In genomic region chr11:11403763-11404725, GRCh38 we compare ENCODE assay signal across 13 cellular contexts. TPM values are rescaled to one million over a fixed set of nuclear protein-coding genes. Genes with fewer than 3 reads are reported as not detected.
DNase-seq lines count a peak whose midpoint lies in the region; ATAC-seq lines count a peak whose summit lies in the region.
"Had no signal": no experiment of that assay in that cellular context is flagged by ENCODE, and none has a peak within 500 bp of the region (broad histone marks: within the 10 kb centered on the region; RNA-seq: fewer than 3 reads in every experiment).

No MANE protein-coding gene starts in this region.

- no peak overlapping the region for H2BK120ac ChIP-seq in mesenchymal stem cell (ENCODE audit: low read depth, low read length)

- intact Hi-C loops in Right ventricle myocardium inferior (cut with DNase I) (loop anchor here (5.0 kb wide), 2 partner anchors 367 to 383 kb away; no protein-coding TSS in a partner anchor), cardiac septum (cut with DNase I) (no loop called here), aorta (cut with DNase I) (no loop called here)

- H3K36me3 ChIP-seq in mesenchymal stem cell (ENCODE audit: control insufficient read depth in 1 of 2, insufficient read depth in 2 of 2, low read depth in 1 of 2, low read length in 2 of 2) (no peaks in the 10 kb centered on the region), aorta (ENCODE audit: control insufficient read depth in 1 of 2, insufficient read depth in 2 of 2, low read length in 1 of 2) (no peaks in the 10 kb centered on the region)
- H3K36me3 ChIP-seq: uterus had no signal

- H2AK5ac ChIP-seq in mesenchymal stem cell (ENCODE audit: low read length, severe bottlenecking) = no peak overlapping the region

- no peak overlapping the region for H2BK12ac ChIP-seq in mesenchymal stem cell (ENCODE audit: low read length in 2 of 2)

- H2BK15ac ChIP-seq in mesenchymal stem cell (ENCODE audit: low read depth, poor library complexity, severe bottlenecking) = no peak overlapping the region

- no peak overlapping the region for H2AFZ ChIP-seq in mesenchymal stem cell (ENCODE audit: low read depth, low read length)

- H3K27ac ChIP-seq in mesenchymal stem cell (ENCODE audit: low read length, poor library complexity, severe bottlenecking) (no peak overlapping the region), aorta (ENCODE audit: low read depth in 1 of 2, low read length in 2 of 2) (no peak overlapping the region)
- H3K27ac ChIP-seq: uterus had no signal

- H3K9me3 ChIP-seq in mesenchymal stem cell (ENCODE audit: control insufficient read depth, low read length) = no peaks in the 10 kb centered on the region
- H3K9me3 ChIP-seq in aorta (ENCODE audit: control insufficient read depth, low read length) = no peaks in the 10 kb centered on the region
- H3K9me3 ChIP-seq: uterus had no signal

- no peak overlapping the region for H3K23ac ChIP-seq in mesenchymal stem cell (ENCODE audit: low read length in 2 of 2)

- no peak for DNase-seq in Right ventricle myocardium inferior (ENCODE audit: missing footprints)
- DNase-seq in cardiac septum (ENCODE audit: low spot score) = no peak
- DNase-seq in fibroblast of gingiva (ENCODE audit: low read depth) = peak; percentile 15
- DNase-seq in mesenchymal stem cell = no peak
- DNase-seq in RPMI8226 = no peak
- no peak for DNase-seq in SIG-M5 treated with dmso at 0.1 percent for 504 hours (lab: John Stamatoyannopoulos, UW; ENCODE audit: unreplicated experiment)
- DNase-seq in Ammon's horn (ENCODE audit: low spot score) = no peak
- DNase-seq in aorta = no peak
- DNase-seq: ACHN, Calu3, NCI-H1105 treated with DMSO at 0.1 percent for 48 hours had no signal

- H3K27me3 ChIP-seq in mesenchymal stem cell (ENCODE audit: control insufficient read depth in 1 of 2, insufficient read depth in 1 of 2, low read length in 2 of 2) (peaks cover 0 to 74% of the 10 kb centered on the region in 2 experiments), aorta (ENCODE audit: control insufficient read depth in 1 of 2, insufficient read depth in 2 of 2, low read length in 1 of 2) (no peaks in the 10 kb centered on the region)
- H3K27me3 ChIP-seq: uterus had no signal

- peak overlapping the region; percentile 47 for H3K9ac ChIP-seq in mesenchymal stem cell (ENCODE audit: low read length)

- WGBS in mesenchymal stem cell = 78% methylated on average over 18 of the region's 20 CpGs
- WGBS in aorta, 2 donors = 8 to 20% methylated on average over 20 of the region's 20 CpGs

- H4K91ac ChIP-seq in mesenchymal stem cell (ENCODE audit: low read length) = peak overlapping the region; percentile 28

- no peaks in the 10 kb centered on the region for H3K79me1 ChIP-seq in mesenchymal stem cell (replicated peaks; ENCODE audit: low read length, poor library complexity, severe bottlenecking)

- H3K14ac ChIP-seq in mesenchymal stem cell (ENCODE audit: low read length in 2 of 2) = peak overlapping the region in 1 of 2 experiments; percentile 22

- H3K4me3 ChIP-seq in mesenchymal stem cell (ENCODE audit: insufficient read depth in 1 of 2, low read depth in 1 of 2, low read length in 2 of 2) = peak overlapping the region in 1 of 2 experiments; percentile 5
- H3K4me3 ChIP-seq in aorta (ENCODE audit: low read length in 2 of 2) = no peak overlapping the region
- H3K4me3 ChIP-seq: uterus had no signal

- ATAC-seq in Right ventricle myocardium inferior = peak; percentile 65
- no peak for ATAC-seq in aorta (ENCODE audit: low FRiP score)

- H4K8ac ChIP-seq in mesenchymal stem cell (ENCODE audit: low read length) = no peak overlapping the region

- no peaks in the 10 kb centered on the region for H3K4me1 ChIP-seq in mesenchymal stem cell (ENCODE audit: control insufficient read depth, insufficient read depth, low read depth, low read length)
- H3K4me1 ChIP-seq in aorta (ENCODE audit: control insufficient read depth in 1 of 2, insufficient read depth in 2 of 2, low read length in 2 of 2) = peaks cover 2 to 10% of the 10 kb centered on the region in 2 donors

- H3K4me2 ChIP-seq in mesenchymal stem cell (ENCODE audit: low read length, poor library complexity, severe bottlenecking) = no peak overlapping the region

- no peak overlapping the region for H3K18ac ChIP-seq in mesenchymal stem cell (ENCODE audit: low read depth in 1 of 2, low read length in 2 of 2)

- H2BK5ac ChIP-seq in mesenchymal stem cell (ENCODE audit: low read depth, low read length, poor library complexity, severe bottlenecking) = no peak overlapping the region

- H3K4ac ChIP-seq in mesenchymal stem cell (ENCODE audit: low read depth in 1 of 2, low read length in 2 of 2) = no peak overlapping the region

RNA-seq across cellular contexts. Expression of gene CSNK2A3, which starts 51.0 kb away (rescaled TPM):
- total RNA-seq in Right ventricle myocardium inferior (0.62 TPM), cardiac septum (1.6 TPM), aorta (1 to 10 TPM; 3.9 to 6.0 TPM)
- 1.0 TPM for polyA plus RNA-seq in mesenchymal stem cell (2013, experiment 1 of 2)
- polyA plus RNA-seq in mesenchymal stem cell (2013, experiment 2 of 2) = 1.2 TPM
- under 1 TPM in 1 of 2 donors, not detected in 1; 0.51 TPM for polyA plus RNA-seq in aorta
- total RNA-seq: natural killer cell treated with Interleukin-12 subunit alpha and Interleukin-12 subunit beta and Interleukin-15 and Interleukin-18, amount 100 ng/mL, for 72 hours had no signal
